In the genomic region with DNA sequence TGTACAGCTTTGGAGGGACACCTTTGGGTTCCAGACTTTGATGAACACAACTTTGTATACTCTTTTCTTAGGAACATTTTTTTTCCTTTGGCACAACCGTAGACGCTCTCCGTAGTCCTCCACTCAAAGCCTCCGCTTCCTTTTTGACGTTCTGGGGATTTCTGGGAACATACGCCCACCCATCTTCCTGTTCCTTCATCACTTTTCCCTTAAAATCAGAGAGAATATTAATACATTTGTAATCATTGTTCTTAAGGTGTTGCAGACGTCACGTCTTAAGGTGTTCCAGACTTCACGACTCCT, we compare ENCODE assay signal across 1 cellular context.
TF ChIP-seq lines count a peak whose summit lies in the region.

No MANE protein-coding gene starts in this region.

TF ChIP-seq in IMR-90, 13 proteins besides CTCF, POLR2A, EP300 and RAD21 (continued from another document):
- TF ChIP-seq MXI1 (IDR thresholded peaks at IDR 0.05; ENCODE audit: borderline replicate concordance, low read depth, low read length) (no peak), SMC3 (IDR thresholded peaks at IDR 0.05; ENCODE audit: low read depth, low read length) (no peak), BHLHE40 (IDR thresholded peaks at IDR 0.05; ENCODE audit: low read depth, low read length) (no peak), MAFK (IDR thresholded peaks at IDR 0.05; ENCODE audit: low read depth, low read length) (no peak)
